19 cellular contexts compared by ENCODE assay signal in the genomic region with DNA sequence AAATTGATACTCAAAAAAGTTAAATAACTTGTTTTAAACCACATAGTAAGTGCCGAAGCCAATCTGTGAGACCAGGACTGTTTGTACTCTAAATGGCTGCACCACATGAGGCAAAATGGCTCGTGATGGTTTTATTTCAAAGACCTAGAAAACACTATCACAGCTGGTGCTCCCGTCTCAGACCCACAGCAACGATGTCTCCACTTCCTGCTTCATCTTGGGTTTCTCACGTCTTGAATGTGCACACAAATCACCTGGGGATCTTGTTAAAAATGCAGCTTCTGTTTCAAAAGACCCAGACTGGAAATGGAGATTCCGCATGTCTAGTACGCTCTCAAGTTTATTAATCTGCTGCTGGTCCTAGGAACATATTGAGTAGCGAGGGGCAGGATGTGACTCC. TPM values are rescaled to one million over a fixed set of nuclear protein-coding genes. Genes with fewer than 3 reads are reported as not detected.
DNase-seq lines count a peak whose midpoint lies in the region; ATAC-seq, FAIRE-seq and TF ChIP-seq lines count a peak whose summit lies in the region.
"Had no signal": no experiment of that assay in that cellular context is flagged by ENCODE, and none has a peak within 500 bp of the region (broad histone marks: within the 10 kb centered on the region; RNA-seq: fewer than 3 reads in every experiment).

No MANE protein-coding gene starts in this region.

- H3K27ac Mint-ChIP-seq in activated CD4-positive, alpha-beta memory T cell treated with anti-CD3 and anti-CD28 coated beads for 36 hours: peak overlapping the region; percentile 100
- peak overlapping the region; percentile 100 for H3K27ac Mint-ChIP-seq in stimulated activated naive CD8-positive, alpha-beta T cell treated with anti-CD3 and anti-CD28 coated beads, Interleukin-15, amount 100 ng/mL, for 72 hours

- H3K9me3 Mint-ChIP-seq in activated CD4-positive, alpha-beta memory T cell treated with anti-CD3 and anti-CD28 coated beads for 36 hours: peaks cover 3% of the 10 kb centered on the region
- H3K9me3 Mint-ChIP-seq in stimulated activated naive CD8-positive, alpha-beta T cell treated with anti-CD3 and anti-CD28 coated beads, Interleukin-15, amount 100 ng/mL, for 72 hours: no peaks in the 10 kb centered on the region

- peak; percentile 34 to 39 for DNase-seq in activated CD4-positive, alpha-beta T cell treated with anti-CD3 and anti-CD28 coated beads for 4 hours
- DNase-seq in activated CD4-positive, alpha-beta T cell treated with anti-CD3 and anti-CD28 coated beads for 1 hour: no peak
- peak; percentile 49 for DNase-seq in activated CD4-positive, alpha-beta memory T cell treated with anti-CD3 and anti-CD28 coated beads for 36 hours
- no peak for DNase-seq in K562 (ENCODE audit: extremely low read depth in 1 of 4, low spot score in 3 of 4)
- peak in 1 of 2 donors; percentile 32 for DNase-seq in stimulated activated naive CD8-positive, alpha-beta T cell treated with anti-CD3 and anti-CD28 coated beads, Interleukin-15, amount 100 ng/mL, for 72 hours
- no peak for DNase-seq in HT-29 (ENCODE audit: low spot score)
- no peak for DNase-seq in A172 (ENCODE audit: low spot score)
- DNase-seq in GM13976 (ENCODE audit: low spot score): no peak
- DNase-seq: 8988T, amygdala, cortex of kidney, DMS 273 treated with DMSO at 0.1 percent for 48 hours, H7, midbrain, NCI-H1417, NCI-H510A, retina, Right ventricle myocardium superior, thyroid gland had no signal

- H3K9me1 ChIP-seq in K562 (ENCODE audit: control insufficient read depth, insufficient read depth, low read length): no peaks in the 10 kb centered on the region

- no peak overlapping the region for H3K4me2 ChIP-seq in K562 (ENCODE audit: insufficient read depth, low read length)

- intact Hi-C loops in activated CD4-positive, alpha-beta memory T cell treated with anti-CD3 and anti-CD28 coated beads for 36 hours (cut with micrococcal nuclease): loop anchor here (1.0 to 2.0 kb wide), 6 partner anchors 33 to 131 kb away; a partner anchor contains a TSS
- intact Hi-C loops in K562 (cut with micrococcal nuclease): no loop called here

- POLR2A ChIA-PET in activated CD4-positive, alpha-beta memory T cell treated with anti-CD3 and anti-CD28 coated beads for 36 hours (lab: Charles Lee): interaction anchor here (0.7 to 2.6 kb wide), 9 partner anchors 10 to 267 kb away, joined by 3 to 17 read pairs (median 5); a partner anchor contains a TSS
- POLR2A ChIA-PET in K562 (lab: Yijun Ruan, JAX): no interaction called here

- no peak overlapping the region for H3K9ac ChIP-seq in K562 (ENCODE audit: insufficient read depth in 1 of 2, low read depth in 2 of 2, low read length in 2 of 2)

- H3K27ac ChIP-seq in K562 (ENCODE audit: extremely low read depth, low read depth, low read length): no peak overlapping the region
- H3K27ac ChIP-seq: thyroid gland had no signal

- no peak for TF ChIP-seq POLR2A in K562 (conservative IDR thresholded peaks at IDR 0.05)

- H2AFZ ChIP-seq in K562 (ENCODE audit: low read depth, low read length): peak overlapping the region; percentile 60

- H3K9me3 ChIP-seq in K562 (replicated peaks; ENCODE audit: control insufficient read depth, insufficient read depth, low read depth, low read length): no peaks in the 10 kb centered on the region
- H3K9me3 ChIP-seq: thyroid gland had no signal

- no peak for TF ChIP-seq CTCF in K562 (IDR thresholded peaks at IDR 0.05 in 2 of 3, conservative IDR thresholded peaks at IDR 0.05 in 1 of 3; ENCODE audit: insufficient read depth in 2 of 3, low read depth in 1 of 3, low read length in 3 of 3)
- no peak for TF ChIP-seq CTCF in GM13976 (IDR thresholded peaks at IDR 0.05; ENCODE audit: borderline replicate concordance, control extremely low read depth, extremely low read depth, insufficient read depth, missing control alignments)

- H3K36me3 Mint-ChIP-seq in activated CD4-positive, alpha-beta memory T cell treated with anti-CD3 and anti-CD28 coated beads for 36 hours: peaks cover 52% of the 10 kb centered on the region

- no peak for TF ChIP-seq RAD21 in K562 (CRISPR knock-in tag; conservative IDR thresholded peaks at IDR 0.05 in 1 of 2, IDR thresholded peaks at IDR 0.05 in 1 of 2)

- peaks cover 74% of the 10 kb centered on the region for H3K4me1 Mint-ChIP-seq in activated CD4-positive, alpha-beta memory T cell treated with anti-CD3 and anti-CD28 coated beads for 36 hours (ENCODE audit: low read depth)
- H3K4me1 Mint-ChIP-seq in stimulated activated naive CD8-positive, alpha-beta T cell treated with anti-CD3 and anti-CD28 coated beads, Interleukin-15, amount 100 ng/mL, for 72 hours: peaks cover 76% of the 10 kb centered on the region

- CTCF ChIA-PET in activated CD4-positive, alpha-beta memory T cell treated with anti-CD3 and anti-CD28 coated beads for 36 hours (lab: Charles Lee): interaction anchor here (0.6 to 8.8 kb wide), 5 partner anchors 10 to 103 kb away, joined by 3 to 67 read pairs (median 17); a partner anchor contains a TSS
- CTCF ChIA-PET in K562 (lab: Yijun Ruan, JAX; ENCODE audit: low intra/inter-chr PET ratio): no interaction called here

- H3K27me3 ChIP-seq in K562 (ENCODE audit: control insufficient read depth in 2 of 2, insufficient read depth in 2 of 2, low read length in 2 of 2): peaks cover 4 to 8% of the 10 kb centered on the region in 2 experiments; a peak in 3 of 5 replicates
- H3K27me3 ChIP-seq: thyroid gland had no signal

- WGBS in K562 (ENCODE audit: insufficient coverage, low coverage, missing lambda C conversion rate): 53% methylated on average over 8 of the region's 8 CpGs

- in situ Hi-C loops in K562 (cut with MboI): no loop called here
- in situ Hi-C loops in GM13976 (cut with MboI; ENCODE audit: low sequenced_read_pairs, unreplicated experiment): no loop called here

- H3K4me3 ChIP-seq in K562: no peak overlapping the region
- H3K4me3 ChIP-seq: thyroid gland had no signal

- no peak for FAIRE-seq in K562 (lab: Jason Lieb, UNC)

- ATAC-seq in K562: no peak
- no peak for ATAC-seq in stimulated activated naive CD8-positive, alpha-beta T cell treated with anti-CD3 and anti-CD28 coated beads, Interleukin-15, amount 100 ng/mL, for 72 hours

- BruUV-seq in K562 (replicated peaks; lab: Mats Ljungman, UMichigan): no TSS peak

- H3K27me3 Mint-ChIP-seq in activated CD4-positive, alpha-beta memory T cell treated with anti-CD3 and anti-CD28 coated beads for 36 hours: no peaks in the 10 kb centered on the region
- H3K27me3 Mint-ChIP-seq in stimulated activated naive CD8-positive, alpha-beta T cell treated with anti-CD3 and anti-CD28 coated beads, Interleukin-15, amount 100 ng/mL, for 72 hours: no peaks in the 10 kb centered on the region

- TF ChIP-seq EP300 in K562 (IDR thresholded peaks at IDR 0.05; ENCODE audit: low read length): no peak

- H3K4me3 Mint-ChIP-seq in activated CD4-positive, alpha-beta memory T cell treated with anti-CD3 and anti-CD28 coated beads for 36 hours: peak overlapping the region; percentile 100
- peak overlapping the region; percentile 99 to 100 for H3K4me3 Mint-ChIP-seq in stimulated activated naive CD8-positive, alpha-beta T cell treated with anti-CD3 and anti-CD28 coated beads, Interleukin-15, amount 100 ng/mL, for 72 hours

- no peaks in the 10 kb centered on the region; a peak in 1 of 5 replicates for H3K4me1 ChIP-seq in K562 (replicated peaks in 1 of 2; ENCODE audit: control insufficient read depth in 2 of 2, insufficient read depth in 2 of 2, low read length in 2 of 2)
- H3K4me1 ChIP-seq: thyroid gland had no signal

- no peaks in the 10 kb centered on the region for H3K36me3 ChIP-seq in K562 (ENCODE audit: control insufficient read depth, insufficient read depth, low read length)
- H3K36me3 ChIP-seq: thyroid gland had no signal

- no peaks in the 10 kb centered on the region for H4K20me1 ChIP-seq in K562 (replicated peaks; ENCODE audit: control insufficient read depth, insufficient read depth, low read length)

- no peaks in the 10 kb centered on the region for H3K79me2 ChIP-seq in K562 (ENCODE audit: control insufficient read depth, insufficient read depth, low read length)

RNA-seq across cellular contexts. Expression of a gene that starts 1.2 kb away (rescaled TPM):
- total RNA-seq in activated CD4-positive, alpha-beta memory T cell treated with anti-CD3 and anti-CD28 coated beads for 36 hours: 100 to 1,000 TPM; 476 to 488 TPM
- 0.25 TPM in 1 of 2 replicates, not detected in the other for total RNA-seq in K562 (2011; cell fraction: chromatin; rRNA removed; ENCODE audit: low replicate concordance)
- total RNA-seq in K562 (2011; cell fraction: nucleolus; rRNA removed): 0.17 TPM in 1 of 2 replicates, not detected in the other
- total RNA-seq in K562 (2011; cell fraction: nucleoplasm; rRNA removed): not detected in 2 replicates
- total RNA-seq in K562 (2014; rRNA removed) (not detected in 2 replicates), K562 (2014; rRNA removed; fragmentation: Illumina TruSeq; extraction: Trizol) (not detected in 2 replicates), K562 (2015; rRNA removed; fragmentation: Illumina TruSeq; extraction: Trizol) (0.11 TPM in 1 of 2 replicates, not detected in the other), K562 (2021) (0.62 and 1.1 TPM in 2 replicates)
- polyA plus RNA-seq in K562 (2011; rRNA removed) (0.07 and 0.11 TPM in 2 replicates), K562 (2014; fragmentation: Illumina TruSeq; extraction: Trizol) (0.25 and 0.36 TPM in 2 replicates), K562 (2014; fragmentation: Nextera tagmentation; extraction: Ambion mirVana) (not detected), K562 (2014; rRNA removed) (0.13 TPM in 1 of 2 replicates, not detected in the other)
- 0.12 and 0.21 TPM in 2 replicates for polyA plus RNA-seq in K562 (2011; cell fraction: cytosol; rRNA removed)
- polyA plus RNA-seq in K562 (2011; cell fraction: nucleus; rRNA removed): 0.10 TPM in 1 of 2 replicates, not detected in the other
- 0.35 and 1.8 TPM in 2 replicates for polyA plus RNA-seq in K562 (2012)
- polyA minus RNA-seq in K562 (2011; rRNA and poly(A)+ RNA removed): 0.14 TPM in 1 of 2 replicates, not detected in the other
- not detected in 2 replicates for polyA minus RNA-seq in K562 (2011; cell fraction: cytosol; rRNA and poly(A)+ RNA removed)
- not detected in 2 replicates for polyA minus RNA-seq in K562 (2011; cell fraction: nucleus; rRNA and poly(A)+ RNA removed)
- not detected in 2 replicates for total RNA-seq in HT-29 (2014; rRNA removed; shearing (Covaris generic))
- not detected in 2 replicates for total RNA-seq in A172 (2014; rRNA removed; shearing (Covaris generic))
- total RNA-seq: H7 had no signal

RNA-seq across cellular contexts. Expression of a gene that starts 36.8 kb away (rescaled TPM):
- total RNA-seq in activated CD4-positive, alpha-beta memory T cell treated with anti-CD3 and anti-CD28 coated beads for 36 hours: 100 to 1,000 TPM; 321 to 346 TPM
- 24.0 and 41.4 TPM in 2 replicates for total RNA-seq in K562 (2011; cell fraction: chromatin; rRNA removed; ENCODE audit: low replicate concordance)
- total RNA-seq in K562 (2011; cell fraction: nucleolus; rRNA removed): 83.6 and 106 TPM in 2 replicates
- 52.0 and 68.0 TPM in 2 replicates for total RNA-seq in K562 (2011; cell fraction: nucleoplasm; rRNA removed)
- total RNA-seq in K562 (2014; rRNA removed): 40.7 and 42.4 TPM in 2 replicates
- 52.4 and 54.8 TPM in 2 replicates for total RNA-seq in K562 (2014; rRNA removed; fragmentation: Illumina TruSeq; extraction: Trizol)
- total RNA-seq in K562 (2015; rRNA removed; fragmentation: Illumina TruSeq; extraction: Trizol): 35.6 and 41.7 TPM in 2 replicates
- 34.9 and 36.2 TPM in 2 replicates for total RNA-seq in K562 (2021)
- polyA plus RNA-seq in K562 (2011; rRNA removed): 238 and 241 TPM in 2 replicates
- 162 and 272 TPM in 2 replicates for polyA plus RNA-seq in K562 (2011; cell fraction: cytosol; rRNA removed)
- polyA plus RNA-seq in K562 (2011; cell fraction: nucleus; rRNA removed): 58.9 and 86.8 TPM in 2 replicates
- 54.3 and 176 TPM in 2 replicates for polyA plus RNA-seq in K562 (2012)
- 67.1 and 75.5 TPM in 2 replicates for polyA plus RNA-seq in K562 (2014; fragmentation: Illumina TruSeq; extraction: Trizol)
- 100 to 1,000 TPM; 139 to 145 TPM for polyA plus RNA-seq in K562 (2014; fragmentation: Nextera tagmentation; extraction: Ambion mirVana)
- polyA plus RNA-seq in K562 (2014; rRNA removed): 69.6 and 76.7 TPM in 2 replicates
- polyA minus RNA-seq in K562 (2011; rRNA and poly(A)+ RNA removed): 107 and 117 TPM in 2 replicates
- polyA minus RNA-seq in K562 (2011; cell fraction: cytosol; rRNA and poly(A)+ RNA removed): 29.9 and 30.2 TPM in 2 replicates
- polyA minus RNA-seq in K562 (2011; cell fraction: nucleus; rRNA and poly(A)+ RNA removed): 9.8 and 24.3 TPM in 2 replicates
- not detected in 2 replicates for total RNA-seq in HT-29 (2014; rRNA removed; shearing (Covaris generic))
- total RNA-seq in A172 (2014; rRNA removed; shearing (Covaris generic)): not detected in 2 replicates

RNA-seq across cellular contexts. Expression of a gene that starts 38.4 kb away (rescaled TPM):
- total RNA-seq in activated CD4-positive, alpha-beta memory T cell treated with anti-CD3 and anti-CD28 coated beads for 36 hours: 100 to 1,000 TPM; 137 to 138 TPM
- 1.1 and 1.3 TPM in 2 replicates for total RNA-seq in K562 (2011; cell fraction: chromatin; rRNA removed; ENCODE audit: low replicate concordance)
- total RNA-seq in K562 (2011; cell fraction: nucleolus; rRNA removed): 0.53 and 0.67 TPM in 2 replicates
- 0.51 and 1.1 TPM in 2 replicates for total RNA-seq in K562 (2011; cell fraction: nucleoplasm; rRNA removed)
- 0.36 and 0.37 TPM in 2 replicates for total RNA-seq in K562 (2014; rRNA removed)
- 0.19 and 0.47 TPM in 2 replicates for total RNA-seq in K562 (2014; rRNA removed; fragmentation: Illumina TruSeq; extraction: Trizol)
- total RNA-seq in K562 (2015; rRNA removed; fragmentation: Illumina TruSeq; extraction: Trizol): 0.47 and 0.49 TPM in 2 replicates
- total RNA-seq in K562 (2021): 0.55 and 0.60 TPM in 2 replicates
- polyA plus RNA-seq in K562 (2011; rRNA removed): 1.6 and 1.7 TPM in 2 replicates
- 0.78 and 1.0 TPM in 2 replicates for polyA plus RNA-seq in K562 (2011; cell fraction: cytosol; rRNA removed)
- polyA plus RNA-seq in K562 (2011; cell fraction: nucleus; rRNA removed): 0.34 and 0.82 TPM in 2 replicates
- polyA plus RNA-seq in K562 (2012): 0.47 and 1.6 TPM in 2 replicates
- polyA plus RNA-seq in K562 (2014; fragmentation: Illumina TruSeq; extraction: Trizol): 0.30 and 0.79 TPM in 2 replicates
- under 1 TPM; 0.60 to 0.83 TPM for polyA plus RNA-seq in K562 (2014; fragmentation: Nextera tagmentation; extraction: Ambion mirVana)
- polyA plus RNA-seq in K562 (2014; rRNA removed): 0.24 and 0.33 TPM in 2 replicates
- polyA minus RNA-seq in K562 (2011; rRNA and poly(A)+ RNA removed): 2.8 and 23.2 TPM in 2 replicates
- 1.2 TPM in 2 replicates for polyA minus RNA-seq in K562 (2011; cell fraction: cytosol; rRNA and poly(A)+ RNA removed)
- polyA minus RNA-seq in K562 (2011; cell fraction: nucleus; rRNA and poly(A)+ RNA removed): 0.13 and 0.78 TPM in 2 replicates
- not detected in 2 replicates for total RNA-seq in HT-29 (2014; rRNA removed; shearing (Covaris generic))
- total RNA-seq in A172 (2014; rRNA removed; shearing (Covaris generic)): not detected in 2 replicates
- total RNA-seq: H7, Right ventricle myocardium superior had no signal

RNA-seq across cellular contexts. Expression of a gene that starts 41.6 kb away (rescaled TPM):
- 10 to 100 TPM; 15.8 to 17.8 TPM for total RNA-seq in activated CD4-positive, alpha-beta memory T cell treated with anti-CD3 and anti-CD28 coated beads for 36 hours
- total RNA-seq in K562 (2011; cell fraction: chromatin; rRNA removed; ENCODE audit: low replicate concordance): not detected in 2 replicates
- not detected in 2 replicates for total RNA-seq in K562 (2011; cell fraction: nucleolus; rRNA removed)
- not detected in 2 replicates for total RNA-seq in K562 (2011; cell fraction: nucleoplasm; rRNA removed)
- total RNA-seq in K562 (2014; rRNA removed) (0.08 TPM in 1 of 2 replicates, not detected in the other), K562 (2014; rRNA removed; fragmentation: Illumina TruSeq; extraction: Trizol) (0.16 TPM in 1 of 2 replicates, not detected in the other), K562 (2015; rRNA removed; fragmentation: Illumina TruSeq; extraction: Trizol) (0.18 and 0.19 TPM in 2 replicates), K562 (2021) (0.09 and 0.29 TPM in 2 replicates)
- polyA plus RNA-seq in K562 (2011; rRNA removed) (0.17 and 0.38 TPM in 2 replicates), K562 (2014; fragmentation: Illumina TruSeq; extraction: Trizol) (0.27 and 0.32 TPM in 2 replicates), K562 (2014; fragmentation: Nextera tagmentation; extraction: Ambion mirVana) (under 1 TPM; 0.14 to 0.28 TPM), K562 (2014; rRNA removed) (0.16 and 0.21 TPM in 2 replicates)
- polyA plus RNA-seq in K562 (2011; cell fraction: cytosol; rRNA removed): 0.07 and 0.38 TPM in 2 replicates
- polyA plus RNA-seq in K562 (2011; cell fraction: nucleus; rRNA removed): 0.50 and 0.69 TPM in 2 replicates
- polyA plus RNA-seq in K562 (2012): 0.23 and 0.28 TPM in 2 replicates
- polyA minus RNA-seq in K562 (2011; rRNA and poly(A)+ RNA removed): 0.07 and 0.60 TPM in 2 replicates
- polyA minus RNA-seq in K562 (2011; cell fraction: cytosol; rRNA and poly(A)+ RNA removed): not detected in 2 replicates
- polyA minus RNA-seq in K562 (2011; cell fraction: nucleus; rRNA and poly(A)+ RNA removed): 0.56 TPM in 1 of 2 replicates, not detected in the other
- total RNA-seq in HT-29 (2014; rRNA removed; shearing (Covaris generic)): 24.3 and 30.4 TPM in 2 replicates
- total RNA-seq in A172 (2014; rRNA removed; shearing (Covaris generic)): not detected in 2 replicates

RNA-seq across cellular contexts. Expression of a gene that starts 53.6 kb away (rescaled TPM):
- total RNA-seq in activated CD4-positive, alpha-beta memory T cell treated with anti-CD3 and anti-CD28 coated beads for 36 hours: 10 to 100 TPM; 47.3 to 49.0 TPM
- 0.74 and 1.2 TPM in 2 replicates for total RNA-seq in K562 (2011; cell fraction: chromatin; rRNA removed; ENCODE audit: low replicate concordance)
- 0.53 and 1.2 TPM in 2 replicates for total RNA-seq in K562 (2011; cell fraction: nucleolus; rRNA removed)
- total RNA-seq in K562 (2011; cell fraction: nucleoplasm; rRNA removed): 1.4 and 2.1 TPM in 2 replicates
- total RNA-seq in K562 (2014; rRNA removed): 1.2 and 1.3 TPM in 2 replicates
- 2.5 and 2.9 TPM in 2 replicates for total RNA-seq in K562 (2014; rRNA removed; fragmentation: Illumina TruSeq; extraction: Trizol)
- total RNA-seq in K562 (2015; rRNA removed; fragmentation: Illumina TruSeq; extraction: Trizol): 1.7 and 1.9 TPM in 2 replicates
- 1.8 and 2.1 TPM in 2 replicates for total RNA-seq in K562 (2021)
- 1.5 and 3.3 TPM in 2 replicates for polyA plus RNA-seq in K562 (2011; rRNA removed)
- 0.42 and 2.3 TPM in 2 replicates for polyA plus RNA-seq in K562 (2011; cell fraction: cytosol; rRNA removed)
- polyA plus RNA-seq in K562 (2011; cell fraction: nucleus; rRNA removed): 0.58 and 1.9 TPM in 2 replicates
- polyA plus RNA-seq in K562 (2012): 2.0 and 3.8 TPM in 2 replicates
- polyA plus RNA-seq in K562 (2014; fragmentation: Illumina TruSeq; extraction: Trizol): 1.5 TPM in 2 replicates
- 1 to 10 TPM; 1.6 to 2.9 TPM for polyA plus RNA-seq in K562 (2014; fragmentation: Nextera tagmentation; extraction: Ambion mirVana)
- polyA plus RNA-seq in K562 (2014; rRNA removed): 0.97 and 1.1 TPM in 2 replicates
- polyA minus RNA-seq in K562 (2011; rRNA and poly(A)+ RNA removed): 3.3 and 8.2 TPM in 2 replicates
- polyA minus RNA-seq in K562 (2011; cell fraction: cytosol; rRNA and poly(A)+ RNA removed): 1.3 and 2.1 TPM in 2 replicates
- polyA minus RNA-seq in K562 (2011; cell fraction: nucleus; rRNA and poly(A)+ RNA removed): 0.13 and 0.89 TPM in 2 replicates
- 11.1 and 11.7 TPM in 2 replicates for total RNA-seq in HT-29 (2014; rRNA removed; shearing (Covaris generic))
- total RNA-seq in A172 (2014; rRNA removed; shearing (Covaris generic)): 1.8 and 2.0 TPM in 2 replicates

Comparison
In these comparisons a context has a peak if more than half of its experiments do, and no peak if none do; other contexts are left out.
1. DNase-seq: peak in activated CD4-positive, alpha-beta T cell treated with anti-CD3 and anti-CD28 coated beads for 4 hours (2 of 2) and activated CD4-positive, alpha-beta memory T cell treated with anti-CD3 and anti-CD28 coated beads for 36 hours (single experiment); none in activated CD4-positive, alpha-beta T cell treated with anti-CD3 and anti-CD28 coated beads for 1 hour (single experiment), K562 (0 of 4), HT-29 (single experiment), A172 (single experiment) and GM13976 (single experiment).
2. RNA of a gene that starts 1.2 kb away (total RNA-seq): 476 to 488 TPM in activated CD4-positive, alpha-beta memory T cell treated with anti-CD3 and anti-CD28 coated beads for 36 hours; 0.11 to 1.1 TPM in K562, not detected in HT-29 and not detected in A172; every median in the first group is over 100 times any median in the second.
3. RNA of a gene that starts 36.8 kb away (total RNA-seq): 321 to 346 TPM in activated CD4-positive, alpha-beta memory T cell treated with anti-CD3 and anti-CD28 coated beads for 36 hours and 24.0 to 106 TPM in K562; not detected in HT-29 and not detected in A172; every median in the first group is over 10 times any median in the second.
4. RNA of a gene that starts 38.4 kb away (total RNA-seq): 137 to 138 TPM in activated CD4-positive, alpha-beta memory T cell treated with anti-CD3 and anti-CD28 coated beads for 36 hours; 0.19 to 1.3 TPM in K562, not detected in HT-29 and not detected in A172; every median in the first group is over 10 times any median in the second.